In the genomic region with DNA sequence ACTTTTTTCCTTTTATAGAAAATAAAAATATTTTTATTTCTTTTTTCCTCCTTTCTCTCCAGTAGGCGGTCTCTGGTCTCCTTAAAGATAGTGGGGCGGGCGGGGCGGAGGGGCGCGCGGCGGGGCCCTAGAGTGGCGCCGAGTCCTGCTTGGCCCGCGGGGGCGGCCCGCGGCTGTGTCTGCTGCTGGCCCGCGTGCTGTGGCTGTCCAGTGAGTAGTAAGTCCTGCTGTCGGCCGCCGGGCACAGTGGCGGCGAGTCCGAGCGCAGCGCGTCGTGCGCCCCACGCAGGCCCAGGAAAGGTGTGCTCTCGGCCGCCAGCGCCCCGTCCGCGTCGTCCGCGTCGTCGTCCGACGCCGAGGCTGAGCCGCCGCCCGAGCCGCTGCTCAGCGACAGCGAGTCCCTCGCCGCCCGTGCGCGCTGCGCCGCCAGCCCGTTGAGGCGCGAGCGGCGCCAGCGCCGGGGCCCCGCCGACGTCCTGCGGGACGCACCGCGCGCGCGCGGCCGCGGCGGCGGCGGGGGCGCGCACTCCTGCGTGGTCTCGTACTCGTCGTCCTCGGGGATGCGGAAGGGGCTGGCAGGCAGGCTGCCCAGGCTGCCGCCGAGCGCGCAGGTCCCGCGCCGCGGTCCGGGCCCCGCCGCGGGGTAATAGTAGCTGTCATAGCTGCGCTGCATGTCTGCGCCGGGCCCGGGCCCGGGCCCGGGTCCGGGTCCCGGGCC, we compare ENCODE assay signal across 8 cellular contexts. TPM values are rescaled to one million over a fixed set of nuclear protein-coding genes. Genes with fewer than 3 reads are reported as not detected.
DNase-seq lines count a peak whose midpoint lies in the region; ATAC-seq and TF ChIP-seq lines count a peak whose summit lies in the region.

No MANE protein-coding gene starts in this region.

- H3K9ac ChIP-seq in MM.1S (ENCODE audit: low read length): no peak overlapping the region

- peak; percentile 64 to 74 for DNase-seq in Caco-2
- DNase-seq in MM.1S: peak; percentile 38
- peak; percentile 32 to 57 (median 45) for DNase-seq in activated CD8-positive, alpha-beta memory T cell treated with anti-CD3 and anti-CD28 coated beads for 48 hours (ENCODE audit: low read depth in 2 of 3, low spot score in 2 of 3)
- peak; percentile 54 to 63 (median 59) for DNase-seq in effector memory CD4-positive, alpha-beta T cell
- DNase-seq in midbrain (lab: John Stamatoyannopoulos, UW): peak; percentile 35
- DNase-seq in stimulated activated CD8-positive, alpha-beta memory T cell treated with anti-CD3 and anti-CD28 coated beads, Interleukin-15, amount 100 ng/mL, for 48 hours (ENCODE audit: low read depth in 2 of 2): peak; percentile 60 to 63
- no peak for DNase-seq in NCI-H128 (lab: John Stamatoyannopoulos, UW; ENCODE audit: unreplicated experiment)

- H2AFZ ChIP-seq in MM.1S (ENCODE audit: low read length): no peak overlapping the region

- H3F3A ChIP-seq in MM.1S (ENCODE audit: insufficient read depth, low read length): no peaks in the 10 kb centered on the region

- intact Hi-C loops in Caco-2 (cut with micrococcal nuclease; ENCODE audit: unreplicated experiment): no loop called here

- H3K27ac Mint-ChIP-seq in Caco-2 (ENCODE audit: unreplicated experiment): no peak overlapping the region

- no TSS peak for BruUV-seq in Caco-2 (replicated peaks; lab: Mats Ljungman, UMichigan)

- H3K9me2 ChIP-seq in MM.1S (replicated peaks; ENCODE audit: insufficient read depth, low read length): no peaks in the 10 kb centered on the region

- no peaks in the 10 kb centered on the region for H3K9me3 ChIP-seq in Caco-2
- no peaks in the 10 kb centered on the region for H3K9me3 ChIP-seq in MM.1S (replicated peaks; ENCODE audit: insufficient read depth, low read length)
- H3K9me3 ChIP-seq in effector memory CD4-positive, alpha-beta T cell (ENCODE audit: control insufficient read depth, low read length): no peaks in the 10 kb centered on the region

- peak overlapping the region; percentile 48 for H3K4me3 ChIP-seq in Caco-2 (ENCODE audit: low read depth, low read length)
- no peak overlapping the region for H3K4me3 ChIP-seq in MM.1S (ENCODE audit: low read length)
- peak overlapping the region; percentile 62 for H3K4me3 ChIP-seq in effector memory CD4-positive, alpha-beta T cell (ENCODE audit: insufficient read depth, low read depth, low read length, poor library complexity, severe bottlenecking)

- H3K4me1 ChIP-seq in Caco-2: no peaks in the 10 kb centered on the region
- no peaks in the 10 kb centered on the region for H3K4me1 ChIP-seq in MM.1S (ENCODE audit: low read length)
- no peaks in the 10 kb centered on the region for H3K4me1 ChIP-seq in effector memory CD4-positive, alpha-beta T cell (ENCODE audit: control insufficient read depth, insufficient read depth, low read length, poor library complexity, severe bottlenecking)

- peak overlapping the region; percentile 54; the same call in 1 of the 2 replicates for H3K4me2 ChIP-seq in MM.1S (ENCODE audit: low read depth, low read length)

- no peaks in the 10 kb centered on the region for H3K4me1 Mint-ChIP-seq in Caco-2 (ENCODE audit: low read depth, unreplicated experiment)

- no peaks in the 10 kb centered on the region for H3K36me3 Mint-ChIP-seq in Caco-2 (ENCODE audit: insufficient read depth, unreplicated experiment)

- no peaks in the 10 kb centered on the region for H3K9me3 Mint-ChIP-seq in Caco-2 (ENCODE audit: unreplicated experiment)

- no peaks in the 10 kb centered on the region for H3K79me2 ChIP-seq in MM.1S (ENCODE audit: low read length)

- TF ChIP-seq CTCF in Caco-2 (IDR thresholded peaks at IDR 0.05; ENCODE audit: insufficient read depth in 1 of 2, low read depth in 1 of 2, low read length in 1 of 2, severe bottlenecking in 1 of 2, unreplicated experiment in 1 of 2) (no peak), MM.1S (IDR thresholded peaks at IDR 0.05; ENCODE audit: low read length) (no peak)

- peak overlapping the region; percentile 58 for H3K4me3 Mint-ChIP-seq in Caco-2 (ENCODE audit: unreplicated experiment)

- POLR2A ChIA-PET in Caco-2 (lab: Charles Lee): interaction anchor here (0.6 kb wide), 1 partner anchor 528 kb away, joined by 8 read pairs; no protein-coding TSS in a partner anchor

- H3K36me3 ChIP-seq in Caco-2 (ENCODE audit: control insufficient read depth, insufficient read depth, low read length) (no peaks in the 10 kb centered on the region), MM.1S (replicated peaks; ENCODE audit: insufficient read depth, low read length) (no peaks in the 10 kb centered on the region)
- no peaks in the 10 kb centered on the region for H3K36me3 ChIP-seq in effector memory CD4-positive, alpha-beta T cell (ENCODE audit: control insufficient read depth, insufficient read depth, low read length)

- H3K27me3 ChIP-seq in Caco-2 (replicated peaks; ENCODE audit: control insufficient read depth, insufficient read depth, low read length) (peaks cover 1% of the 10 kb centered on the region; the same call in 1 of the 2 replicates), MM.1S (replicated peaks; ENCODE audit: insufficient read depth, low read length) (peaks cover 42% of the 10 kb centered on the region)
- peaks cover 3% of the 10 kb centered on the region for H3K27me3 ChIP-seq in effector memory CD4-positive, alpha-beta T cell (replicated peaks; ENCODE audit: control insufficient read depth, insufficient read depth, low read length, poor library complexity, severe bottlenecking)

- CTCF ChIA-PET in Caco-2 (lab: Charles Lee): interaction anchor here (0.6 to 2.2 kb wide), 5 partner anchors 60 to 1140 kb away, joined by 3 to 10 read pairs (median 4); no protein-coding TSS in a partner anchor

- ATAC-seq in GM21381 (IDR thresholded peaks at IDR 0.05; ENCODE audit: unreplicated experiment): peak; percentile 47

- H3K27me3 Mint-ChIP-seq in Caco-2 (ENCODE audit: insufficient read depth, unreplicated experiment): peaks cover 15% of the 10 kb centered on the region

- H4K20me1 ChIP-seq in MM.1S (ENCODE audit: insufficient read depth, low read length): no peaks in the 10 kb centered on the region

- H3K27ac ChIP-seq in MM.1S (ENCODE audit: low read length): no peak overlapping the region
- peak overlapping the region; percentile 69 for H3K27ac ChIP-seq in effector memory CD4-positive, alpha-beta T cell (ENCODE audit: insufficient read depth, low read length, poor library complexity, severe bottlenecking)

RNA-seq across cellular contexts. Expression of gene PSD2, which starts 52.3 kb away (rescaled TPM):
- 0.09 and 0.12 TPM in 2 replicates for total RNA-seq in Caco-2 (2022)
